In genomic region chr9:77839459-77840140, GRCh38 we compare ENCODE assay signal across 12 cellular contexts.
DNase-seq lines count a peak whose midpoint lies in the region; ATAC-seq and TF ChIP-seq lines count a peak whose summit lies in the region.
"Had no signal": no experiment of that assay in that cellular context is flagged by ENCODE, and none has a peak within 500 bp of the region (broad histone marks: within the 10 kb centered on the region; RNA-seq: fewer than 3 reads in every experiment).

No MANE protein-coding gene starts in this region.

- CTCF ChIA-PET in activated naive CD4-positive, alpha-beta T cell treated with anti-CD3 and anti-CD28 coated beads, Interleukin-2, amount 10 ng/mL, durations not matched to agents 7 days and 5 days (lab: Charles Lee), result no interaction called here

- H3K4me1 Mint-ChIP-seq in nephron, result peaks cover 47% of the 10 kb centered on the region
- H3K4me1 Mint-ChIP-seq in activated naive CD4-positive, alpha-beta T cell treated with anti-CD3 and anti-CD28 coated beads, Interleukin-2, amount 10 ng/mL, durations not matched to agents 7 days and 5 days, result peaks cover 5% of the 10 kb centered on the region

- H3K27ac Mint-ChIP-seq in nephron, result peak overlapping the region; percentile 17 to 86 (median 59)
- no peak overlapping the region for H3K27ac Mint-ChIP-seq in activated naive CD4-positive, alpha-beta T cell treated with anti-CD3 and anti-CD28 coated beads, Interleukin-2, amount 10 ng/mL, durations not matched to agents 7 days and 5 days
- H3K27ac Mint-ChIP-seq: activated B cell treated with CpG ODN at 0.5 μM for 24 hours had no signal

- ATAC-seq in GM18867 (IDR thresholded peaks at IDR 0.05; ENCODE audit: unreplicated experiment), result no peak
- ATAC-seq: activated T-cell treated with anti-CD3 and anti-CD28 coated beads, Interleukin-2, amount 50 U/mL, for 4 hours had no signal

- H3K27me3 Mint-ChIP-seq in nephron (ENCODE audit: low read depth), result no peaks in the 10 kb centered on the region
- H3K27me3 Mint-ChIP-seq in activated naive CD4-positive, alpha-beta T cell treated with anti-CD3 and anti-CD28 coated beads, Interleukin-2, amount 10 ng/mL, durations not matched to agents 7 days and 5 days, result no peaks in the 10 kb centered on the region

- TF ChIP-seq CTCF in epithelial cell of proximal tubule (conservative IDR thresholded peaks at IDR 0.05; ENCODE audit: low read depth, low read length), result no peak
- no peak for TF ChIP-seq CTCF in nephron (IDR thresholded peaks at IDR 0.05; ENCODE audit: unreplicated experiment in 3 of 3)

- no peak overlapping the region for H3K4me3 Mint-ChIP-seq in nephron
- no peak overlapping the region for H3K4me3 Mint-ChIP-seq in activated naive CD4-positive, alpha-beta T cell treated with anti-CD3 and anti-CD28 coated beads, Interleukin-2, amount 10 ng/mL, durations not matched to agents 7 days and 5 days
- H3K4me3 Mint-ChIP-seq: activated B cell treated with CpG ODN at 0.5 μM for 24 hours; activated T-cell treated with anti-CD3 and anti-CD28 coated beads, Interleukin-2, amount 50 U/mL, for 4 hours had no signal

- H3K4me3 ChIP-seq in epithelial cell of proximal tubule (ENCODE audit: low read depth, low read length), result peak overlapping the region; percentile 2

- peak; percentile 51 for DNase-seq in AG08395 (ENCODE audit: low spot score)
- DNase-seq in RPMI7951 (ENCODE audit: low read depth), result peak; percentile 23
- peak; percentile 88 for DNase-seq in epithelial cell of proximal tubule (ENCODE audit: low read depth)
- no peak for DNase-seq in activated CD8-positive, alpha-beta memory T cell treated with anti-CD3 and anti-CD28 coated beads, Interleukin-2, amount 50 U/mL, for 4 hours
- DNase-seq in NCI-H524 treated with DMSO at 0.1 percent for 48 hours (lab: John Stamatoyannopoulos, UW), result no peak
- no peak for DNase-seq in activated naive CD4-positive, alpha-beta T cell treated with anti-CD3 and anti-CD28 coated beads, Interleukin-2, amount 10 ng/mL, durations not matched to agents 7 days and 5 days
- DNase-seq: activated B cell treated with CpG ODN at 0.5 μM for 24 hours; activated T-cell treated with anti-CD3 and anti-CD28 coated beads, Interleukin-2, amount 50 U/mL, for 4 hours; hypothalamus; stimulated activated CD4-positive, alpha-beta T cell treated with anti-CD3 and anti-CD28 coated beads, Interleukin-12 subunit alpha, Interleukin-12 subunit beta, amount 100 ng/mL, for 4 hours had no signal

- H3K9me3 Mint-ChIP-seq in nephron, result no peaks in the 10 kb centered on the region
- H3K9me3 Mint-ChIP-seq in activated naive CD4-positive, alpha-beta T cell treated with anti-CD3 and anti-CD28 coated beads, Interleukin-2, amount 10 ng/mL, durations not matched to agents 7 days and 5 days, result no peaks in the 10 kb centered on the region
- H3K9me3 Mint-ChIP-seq: activated B cell treated with CpG ODN at 0.5 μM for 24 hours; activated T-cell treated with anti-CD3 and anti-CD28 coated beads, Interleukin-2, amount 50 U/mL, for 4 hours had no signal

- H3K36me3 Mint-ChIP-seq in nephron (ENCODE audit: low read depth), result no peaks in the 10 kb centered on the region
- H3K36me3 Mint-ChIP-seq in activated naive CD4-positive, alpha-beta T cell treated with anti-CD3 and anti-CD28 coated beads, Interleukin-2, amount 10 ng/mL, durations not matched to agents 7 days and 5 days, result no peaks in the 10 kb centered on the region

Comparison
In these comparisons a context has a peak if more than half of its experiments do, and no peak if none do; other contexts are left out.
1. DNase-seq: peak in AG08395 (single experiment), RPMI7951 (single experiment) and epithelial cell of proximal tubule (single experiment); none in activated CD8-positive, alpha-beta memory T cell treated with anti-CD3 and anti-CD28 coated beads, Interleukin-2, amount 50 U/mL, for 4 hours (single experiment), NCI-H524 treated with DMSO at 0.1 percent for 48 hours (single experiment) and activated naive CD4-positive, alpha-beta T cell treated with anti-CD3 and anti-CD28 coated beads, Interleukin-2, amount 10 ng/mL, durations not matched to agents 7 days and 5 days (single experiment).